In the genomic region with DNA sequence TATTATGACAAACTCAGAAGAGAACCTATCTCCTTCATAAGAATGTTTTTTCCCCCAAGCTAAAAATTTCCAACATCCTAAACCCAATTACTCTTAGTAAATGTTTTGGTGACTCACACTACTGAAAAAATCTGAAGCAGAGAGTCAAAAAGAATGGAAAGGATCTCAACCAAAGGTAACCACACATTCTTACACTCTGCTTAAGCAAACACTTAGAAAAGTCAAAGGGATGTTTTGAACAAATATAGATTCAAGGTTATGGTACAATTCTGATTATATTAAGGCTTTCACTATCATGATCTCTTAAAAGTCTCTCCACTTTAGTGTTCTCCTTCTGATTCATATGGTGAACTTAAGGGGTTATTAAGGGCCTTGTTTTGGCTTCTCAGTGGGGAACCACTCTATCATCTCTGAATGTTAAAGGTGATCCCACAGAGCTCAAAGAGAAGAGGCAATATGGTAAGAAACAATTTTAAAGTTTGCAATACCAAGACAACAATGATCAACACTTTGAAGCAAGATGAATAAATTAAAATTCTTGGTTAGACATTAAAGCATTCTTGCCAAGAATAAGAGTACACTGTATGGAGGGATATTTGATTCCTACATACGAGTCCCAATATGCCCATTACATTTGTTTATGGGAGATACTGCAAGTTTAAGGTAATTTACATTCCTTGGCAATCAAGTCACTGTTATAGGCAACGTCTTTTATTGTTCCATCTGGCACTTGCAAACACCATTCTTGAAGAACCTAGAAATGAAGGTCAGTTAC, we compare ENCODE assay signal across 1 cellular context.
TF ChIP-seq lines count a peak whose summit lies in the region.

No MANE protein-coding gene starts in this region.

TF ChIP-seq in endothelial cell of umbilical vein, 7 proteins besides CTCF, POLR2A, EP300 and RAD21:
- no peak for TF ChIP-seq GATA2 (IDR thresholded peaks at IDR 0.05; ENCODE audit: insufficient read depth, insufficient read length, low read depth, low read length)
- TF ChIP-seq JUN (IDR thresholded peaks at IDR 0.05; ENCODE audit: borderline replicate concordance, insufficient read depth, insufficient read length, low read depth): no peak
- no peak for TF ChIP-seq EZH2 (IDR thresholded peaks at IDR 0.05; ENCODE audit: borderline replicate concordance, low read depth, low read length, severe bottlenecking)
- TF ChIP-seq MYC (IDR thresholded peaks at IDR 0.05; ENCODE audit: low read depth, low read length): no peak
- TF ChIP-seq FOS (IDR thresholded peaks at IDR 0.05; ENCODE audit: borderline replicate concordance, insufficient read depth, low read length): no peak
- TF ChIP-seq, protein P1, sequence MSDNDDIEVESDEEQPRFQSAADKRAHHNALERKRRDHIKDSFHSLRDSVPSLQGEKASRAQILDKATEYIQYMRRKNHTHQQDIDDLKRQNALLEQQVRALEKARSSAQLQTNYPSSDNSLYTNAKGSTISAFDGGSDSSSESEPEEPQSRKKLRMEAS (IDR thresholded peaks at IDR 0.05; ENCODE audit: insufficient read depth, insufficient read length): no peak
- TF ChIP-seq POLR2AphosphoS5 (IDR thresholded peaks at IDR 0.05; ENCODE audit: insufficient read depth, low read depth, low read length): no peak
